In the genomic region with DNA sequence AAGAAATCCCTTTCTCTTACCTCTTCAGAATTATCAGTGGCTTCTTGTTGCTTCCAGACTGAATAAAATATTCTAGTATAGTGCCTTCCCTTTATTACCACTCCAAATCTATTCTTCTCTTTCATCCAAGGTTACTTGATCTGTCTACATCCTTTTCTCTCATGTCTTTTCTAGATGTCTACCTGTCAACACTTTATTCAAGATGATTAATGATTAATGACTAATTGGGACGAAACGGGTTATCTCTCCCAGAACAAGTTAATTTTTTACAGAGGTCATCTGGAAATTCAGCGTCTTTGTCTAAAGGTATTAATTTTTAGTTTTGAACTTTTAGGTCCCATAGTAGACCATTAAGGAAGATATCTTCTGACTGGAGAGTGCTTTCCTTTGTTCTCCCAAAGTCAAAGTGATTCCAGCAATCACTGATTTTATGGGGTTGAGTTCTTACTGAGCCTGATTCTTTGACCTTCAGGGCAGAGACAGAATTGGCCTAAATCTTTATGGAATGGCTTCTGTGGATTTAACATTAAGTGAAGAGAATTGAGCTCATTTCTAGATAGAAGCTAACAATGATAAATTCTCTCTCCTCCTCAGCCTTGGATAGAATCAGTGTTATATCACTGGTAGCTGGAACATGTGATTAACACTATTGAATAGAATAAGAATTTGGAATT, we compare ENCODE assay signal across 37 cellular contexts. TPM values are rescaled to one million over a fixed set of nuclear protein-coding genes. Genes with fewer than 3 reads are reported as not detected.
"Had no signal": no experiment of that assay in that cellular context is flagged by ENCODE, and none has a peak within 500 bp of the region (broad histone marks: within the 10 kb centered on the region; RNA-seq: fewer than 3 reads in every experiment).

No MANE protein-coding gene starts in this region.

- H3K27ac ChIP-seq: ascending aorta, body of pancreas, breast epithelium, KMS-11, Peyer's patch, VCaP had no signal

- H3K27me3 Mint-ChIP-seq: activated B cell treated with CpG ODN at 0.5 μM for 24 hours; activated CD4-positive, alpha-beta memory T cell treated with anti-CD3 and anti-CD28 coated beads for 36 hours; activated naive CD8-positive, alpha-beta T cell treated with anti-CD3 and anti-CD28 coated beads for 36 hours; activated T-helper 17 cell treated with anti-CD3 and anti-CD28 coated beads, Interleukin-2, amount 50 U/mL, for 72 hours had no signal

- H3K27ac Mint-ChIP-seq: activated B cell treated with CpG ODN at 0.5 μM for 24 hours; activated CD4-positive, alpha-beta memory T cell treated with anti-CD3 and anti-CD28 coated beads for 36 hours; activated naive CD8-positive, alpha-beta T cell treated with anti-CD3 and anti-CD28 coated beads for 36 hours; activated T-helper 17 cell treated with anti-CD3 and anti-CD28 coated beads, Interleukin-2, amount 50 U/mL, for 72 hours had no signal

- H3K4me3 ChIP-seq: ascending aorta, body of pancreas, breast epithelium, Peyer's patch had no signal

- H3K4me1 ChIP-seq: ascending aorta, body of pancreas, breast epithelium, Peyer's patch had no signal

- H3K9me3 ChIP-seq: ascending aorta, body of pancreas, breast epithelium, Peyer's patch had no signal

- H3K4me1 Mint-ChIP-seq: activated B cell treated with CpG ODN at 0.5 μM for 24 hours; activated naive CD8-positive, alpha-beta T cell treated with anti-CD3 and anti-CD28 coated beads for 36 hours; activated T-helper 17 cell treated with anti-CD3 and anti-CD28 coated beads, Interleukin-2, amount 50 U/mL, for 72 hours had no signal

- H3K36me3 Mint-ChIP-seq: activated CD4-positive, alpha-beta memory T cell treated with anti-CD3 and anti-CD28 coated beads for 36 hours; activated naive CD8-positive, alpha-beta T cell treated with anti-CD3 and anti-CD28 coated beads for 36 hours had no signal

- DNase-seq: activated B cell treated with CpG ODN at 0.5 μM for 24 hours; activated CD4-positive, alpha-beta memory T cell treated with anti-CD3 and anti-CD28 coated beads for 36 hours; activated CD4-positive, alpha-beta T cell treated with anti-CD3 and anti-CD28 coated beads for 4 hours; activated CD4-positive, alpha-beta T cell treated with anti-CD3 and anti-CD28 coated beads, Interleukin-2, amount 50 U/mL, for 1 hour; activated CD4-positive, CD25-positive, alpha-beta regulatory T cell treated with anti-CD3 and anti-CD28 coated beads, Interleukin-2, amount 50 U/mL, for 72 hours; activated CD8-positive, alpha-beta memory T cell treated with anti-CD3 and anti-CD28 coated beads, Interleukin-2, amount 50 U/mL, for 4 hours; activated effector memory CD4-positive, alpha-beta T cell treated with anti-CD3 and anti-CD28 coated beads, Interleukin-2, amount 50 U/mL, for 16 hours; activated naive CD4-positive, alpha-beta T cell; activated naive CD4-positive, alpha-beta T cell treated with anti-CD3 and anti-CD28 coated beads, Interleukin-2, amount 50 U/mL, for 16 hours; activated naive CD8-positive, alpha-beta T cell treated with anti-CD3 and anti-CD28 coated beads for 36 hours; activated T-cell treated with anti-CD3 and anti-CD28 coated beads, Interleukin-2, amount 50 U/mL, for 48 hours; amniotic stem cell; body of pancreas; NCI-H1092 treated with DMSO at 0.1 percent for 48 hours; NCI-H1417; NCI-H146; NCI-H187; NCI-H2029 treated with DMSO at 0.1 percent for 48 hours; NCI-H2107; NCI-H2171; NCI-H510A; NCI-H526; NCI-H748 treated with DMSO at 0.1 percent for 48 hours; NK-92 treated with Interleukin-12 subunit alpha and Interleukin-12 subunit beta, amount 100 ng/mL, for 24 hours; PC-3; Peyer's patch; Right ventricle myocardium superior; SW 1271; T-helper 1 cell; T-helper 2 cell; T-helper 9 cell had no signal

- H3K4me2 ChIP-seq: KMS-11 had no signal

- H3K9me3 Mint-ChIP-seq: activated B cell treated with CpG ODN at 0.5 μM for 24 hours; activated CD4-positive, alpha-beta memory T cell treated with anti-CD3 and anti-CD28 coated beads for 36 hours; activated naive CD8-positive, alpha-beta T cell treated with anti-CD3 and anti-CD28 coated beads for 36 hours; activated T-helper 17 cell treated with anti-CD3 and anti-CD28 coated beads, Interleukin-2, amount 50 U/mL, for 72 hours had no signal

- H3K9ac ChIP-seq: KMS-11 had no signal

- H3K4me3 Mint-ChIP-seq: activated B cell treated with CpG ODN at 0.5 μM for 24 hours; activated CD4-positive, alpha-beta memory T cell treated with anti-CD3 and anti-CD28 coated beads for 36 hours; activated naive CD8-positive, alpha-beta T cell treated with anti-CD3 and anti-CD28 coated beads for 36 hours; activated T-helper 17 cell treated with anti-CD3 and anti-CD28 coated beads, Interleukin-2, amount 50 U/mL, for 72 hours had no signal

- ATAC-seq: activated T-helper 17 cell treated with anti-CD3 and anti-CD28 coated beads, Interleukin-2, amount 50 U/mL, for 72 hours; body of pancreas; PC-3 had no signal

- H3K36me3 ChIP-seq: ascending aorta, breast epithelium, Peyer's patch had no signal

- H3K27me3 ChIP-seq: ascending aorta, body of pancreas, Peyer's patch had no signal

RNA-seq across cellular contexts. Expression of gene TENM1, which starts 20.7 kb away (rescaled TPM):
- total RNA-seq: activated B cell treated with CpG ODN at 0.5 μM for 24 hours, LHCN-M2 had no signal
